Comparison of ENCODE assay signal across 1 cellular context in the genomic region with DNA sequence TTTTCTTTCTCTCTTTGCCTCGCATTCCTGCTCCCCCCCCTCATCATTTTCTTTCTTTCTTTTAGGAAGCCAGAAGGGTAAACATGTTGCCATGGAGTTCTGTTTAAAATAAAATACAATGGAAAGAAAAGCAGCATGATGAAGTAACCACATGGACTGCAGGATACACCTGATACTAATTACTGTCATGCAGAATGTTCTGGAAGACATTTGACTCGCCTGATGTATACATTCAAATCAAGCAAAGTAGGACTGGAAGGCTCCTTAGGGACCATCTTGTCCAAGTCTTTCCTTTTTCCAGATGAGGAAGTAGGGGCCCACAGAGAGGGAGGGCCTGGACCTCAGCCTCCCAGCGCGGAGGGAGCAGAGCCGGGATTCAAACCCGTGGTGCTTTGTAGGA.
TF ChIP-seq lines count a peak whose summit lies in the region.

No MANE protein-coding gene starts in this region.

TF ChIP-seq in GM23338, 12 proteins besides CTCF, POLR2A, EP300 and RAD21 (continued from another document):
- TF ChIP-seq ZNF462 (CRISPR knock-in tag; IDR thresholded peaks at IDR 0.05) = no peak
